ENCODE assay signal across 8 cellular contexts in genomic region chr17:47229535-47230443, GRCh38. TPM values are rescaled to one million over a fixed set of nuclear protein-coding genes. Genes with fewer than 3 reads are reported as not detected.
DNase-seq lines count a peak whose midpoint lies in the region; ATAC-seq and TF ChIP-seq lines count a peak whose summit lies in the region.

No MANE protein-coding gene starts in this region.

- DNase-seq in GF-D8 (lab: John Stamatoyannopoulos, UW) (peak; percentile 52), NCI-H526 treated with DMSO at 0.1 percent for 48 hours (lab: John Stamatoyannopoulos, UW) (peak; percentile 83), dedifferentiated amniotic fluid mesenchymal stem cell (ENCODE audit: extremely low spot score) (peak; percentile 93), left lung (peak in 1 of 2 donors; percentile 85)
- peak; percentile 87 for DNase-seq in activated CD4-positive, alpha-beta T cell treated with anti-CD3 and anti-CD28 coated beads for 48 hours
- peak; percentile 75 for DNase-seq in stimulated activated CD4-positive, alpha-beta T cell treated with anti-CD3 and anti-CD28 coated beads, Interleukin-2, amount 100 ng/mL, for 4 hours (ENCODE audit: low read depth)

- ATAC-seq in HG03439 (IDR thresholded peaks at IDR 0.05; ENCODE audit: unreplicated experiment) (peak; percentile 75), left lung (peak; percentile 94), GM18907 (IDR thresholded peaks at IDR 0.05; ENCODE audit: unreplicated experiment) (no peak)

- peak; percentile 87 to 97 for TF ChIP-seq CTCF in left lung (IDR thresholded peaks at IDR 0.05)

- intact Hi-C loops in left lung (cut with DNase I), result loop anchor here in 1 of 2 donors (5.0 kb wide), 1 partner anchor 83 kb away; no protein-coding TSS in a partner anchor

- H3K4me3 ChIP-seq in left lung, result no peak overlapping the region

- peaks cover 17 to 34% of the 10 kb centered on the region in 2 donors for H3K4me1 ChIP-seq in left lung

- H3K27me3 ChIP-seq in left lung, result no peaks in the 10 kb centered on the region

- no peaks in the 10 kb centered on the region for H3K36me3 ChIP-seq in left lung

- H3K9me3 ChIP-seq in left lung, result no peaks in the 10 kb centered on the region

- peak overlapping the region in 1 of 2 donors; percentile 5 for H3K27ac ChIP-seq in left lung

RNA-seq across cellular contexts. Expression of gene MYL4, which starts 20.6 kb away (rescaled TPM):
- total RNA-seq in left lung, result 1 to 10 TPM in 1 of 2 donors, under 1 TPM in 1; 0.99 to 1.3 TPM

RNA-seq across cellular contexts. Expression of gene ITGB3, which starts 23.8 kb away (rescaled TPM):
- 10 to 100 TPM in 1 of 2 donors, 1 to 10 TPM in 1; 9.4 to 10.9 TPM for total RNA-seq in left lung

RNA-seq across cellular contexts. Expression of gene CDC27, which starts 40.7 kb away (rescaled TPM):
- 10 to 100 TPM; 84.0 to 85.1 TPM for total RNA-seq in left lung
